ENCODE assay signal across 6 cellular contexts in genomic region chr22:37906364-37907008, GRCh38. TPM values are rescaled to one million over a fixed set of nuclear protein-coding genes. Genes with fewer than 3 reads are reported as not detected.
DNase-seq lines count a peak whose midpoint lies in the region; TF ChIP-seq lines count a peak whose summit lies in the region.

No MANE protein-coding gene starts in this region.

- H3K4me2 ChIP-seq in neural cell (ENCODE audit: low read length) = peak overlapping the region; percentile 27

- H3F3A ChIP-seq in neural cell (ENCODE audit: insufficient read depth, low read length, poor library complexity, severe bottlenecking) = no peaks in the 10 kb centered on the region

- no peak overlapping the region for H3K27ac ChIP-seq in neural cell (ENCODE audit: low read length)

- peak overlapping the region; percentile 68 for H3K9ac ChIP-seq in neural cell (ENCODE audit: low read length)

- no peaks in the 10 kb centered on the region for H3K27me3 ChIP-seq in neural cell (ENCODE audit: insufficient read depth, low read depth, low read length)

- peaks cover 13% of the 10 kb centered on the region for H3K27me3 Mint-ChIP-seq in brain

- peak overlapping the region; percentile 82 to 87 (median 84) for H3K4me3 Mint-ChIP-seq in brain

- peaks cover 0 to 3% (median 0%) of the 10 kb centered on the region in 5 experiments for H3K9me3 Mint-ChIP-seq in brain

- H3K27ac Mint-ChIP-seq in brain = peak overlapping the region; percentile 41 to 95 (median 80)

- peaks cover 53% of the 10 kb centered on the region for H3K4me1 Mint-ChIP-seq in brain

- no peaks in the 10 kb centered on the region for H3K79me2 ChIP-seq in neural cell (replicated peaks; ENCODE audit: insufficient read depth, low read length)

- TF ChIP-seq POLR2A in GM18951 (IDR thresholded peaks at IDR 0.05; ENCODE audit: extremely low read depth, insufficient read depth, insufficient read length) = peak; percentile 71

- peaks cover 9% of the 10 kb centered on the region for H3K36me3 Mint-ChIP-seq in brain

- no peak for TF ChIP-seq CTCF in brain (conservative IDR thresholded peaks at IDR 0.05)
- no peak for TF ChIP-seq CTCF in neural cell (IDR thresholded peaks at IDR 0.05; ENCODE audit: poor library complexity, severe bottlenecking)

- in situ Hi-C loops in GM18951 (cut with MboI; ENCODE audit: low sequenced_read_pairs, unreplicated experiment) = no loop called here

- DNase-seq in Jurkat, Clone E6-1 (ENCODE audit: low read depth, low spot score) = no peak
- DNase-seq in cerebellar cortex (ENCODE audit: low spot score) = no peak
- no peak for DNase-seq in posterior vena cava (ENCODE audit: low spot score)

- no peak overlapping the region for H2AFZ ChIP-seq in neural cell (ENCODE audit: low read depth, low read length)

- no peak for TF ChIP-seq EP300 in neural cell (conservative IDR thresholded peaks at IDR 0.05; ENCODE audit: poor library complexity, severe bottlenecking)

- H3K9me2 ChIP-seq in neural cell (ENCODE audit: insufficient read depth, low read length) = no peaks in the 10 kb centered on the region

- no peak for TF ChIP-seq RAD21 in neural cell (conservative IDR thresholded peaks at IDR 0.05)

- H3K9me3 ChIP-seq in neural cell (ENCODE audit: low read length) = no peaks in the 10 kb centered on the region

- H3K36me3 ChIP-seq in neural cell (ENCODE audit: insufficient read depth, low read length) = no peaks in the 10 kb centered on the region

- H4K20me1 ChIP-seq in neural cell (ENCODE audit: insufficient read depth) = no peaks in the 10 kb centered on the region

- intact Hi-C loops in posterior vena cava (cut with DNase I) = no loop called here

- peak overlapping the region; percentile 49 for H3K4me3 ChIP-seq in Jurkat, Clone E6-1 (ENCODE audit: low read length)
- H3K4me3 ChIP-seq in neural cell (ENCODE audit: low read length) = peak overlapping the region; percentile 67

TF ChIP-seq in neural cell, 6 proteins besides CTCF, POLR2A, EP300 and RAD21:
- no peak for TF ChIP-seq TAF1 (IDR thresholded peaks at IDR 0.05; ENCODE audit: low read depth)
- no peak for TF ChIP-seq EZH2 (IDR thresholded peaks at IDR 0.05; ENCODE audit: borderline replicate concordance, insufficient read depth, low read length, poor library complexity, severe bottlenecking)
- no peak for TF ChIP-seq MXI1 (conservative IDR thresholded peaks at IDR 0.05; ENCODE audit: poor library complexity, severe bottlenecking)
- no peak for TF ChIP-seq POLR2AphosphoS5 (IDR thresholded peaks at IDR 0.05)
- no peak for TF ChIP-seq SMC3 (conservative IDR thresholded peaks at IDR 0.05; ENCODE audit: poor library complexity)
- TF ChIP-seq REST (IDR thresholded peaks at IDR 0.05; ENCODE audit: borderline replicate concordance) = no peak
TF ChIP-seq in neural cell: peak in this region for 0.

RNA-seq across cellular contexts. Expression of gene MICALL1, which starts 0.4 kb away (rescaled TPM):
- polyA plus RNA-seq in Jurkat, Clone E6-1 (2012; ENCODE audit: insufficient read depth, insufficient read length) = 24.9 TPM
- polyA plus RNA-seq in brain (ENCODE audit: insufficient read depth, low read depth, low replicate concordance) (16.2 TPM), neural cell (11.4 and 13.0 TPM in 2 replicates)
- 24.8 and 27.3 TPM in 2 replicates for polyA minus RNA-seq in neural cell
- total RNA-seq in posterior vena cava = 10 to 100 TPM; 77.0 to 80.8 TPM

RNA-seq across cellular contexts. Expression of gene C22orf23, which starts 46.9 kb away (rescaled TPM):
- 2.2 TPM for polyA plus RNA-seq in Jurkat, Clone E6-1 (2012; ENCODE audit: insufficient read depth, insufficient read length)
- polyA plus RNA-seq in brain (ENCODE audit: insufficient read depth, low read depth, low replicate concordance) = 1.2 TPM
- 1.0 and 1.3 TPM in 2 replicates for polyA plus RNA-seq in neural cell
- 0.97 and 1.3 TPM in 2 replicates for polyA minus RNA-seq in neural cell
- total RNA-seq in posterior vena cava = under 1 TPM; 0.32 to 0.33 TPM

RNA-seq across cellular contexts. Expression of gene POLR2F, which starts 47.0 kb away (rescaled TPM):
- 271 TPM for polyA plus RNA-seq in Jurkat, Clone E6-1 (2012; ENCODE audit: insufficient read depth, insufficient read length)
- polyA plus RNA-seq in brain (ENCODE audit: insufficient read depth, low read depth, low replicate concordance) = 105 TPM
- polyA plus RNA-seq in neural cell = 170 and 195 TPM in 2 replicates
- 33.8 and 54.3 TPM in 2 replicates for polyA minus RNA-seq in neural cell
- 10 to 100 TPM; 46.5 to 60.2 TPM for total RNA-seq in posterior vena cava

RNA-seq across cellular contexts. Expression of gene EIF3L, which starts 57.3 kb away (rescaled TPM):
- 862 TPM for polyA plus RNA-seq in Jurkat, Clone E6-1 (2012; ENCODE audit: insufficient read depth, insufficient read length)
- 527 TPM for polyA plus RNA-seq in brain (ENCODE audit: insufficient read depth, low read depth, low replicate concordance)
- polyA plus RNA-seq in neural cell = 352 and 396 TPM in 2 replicates
- 527 and 529 TPM in 2 replicates for polyA minus RNA-seq in neural cell
- total RNA-seq in posterior vena cava = 100 to 1,000 TPM; 260 to 267 TPM
